Comparison of ENCODE assay signal across 2 cellular contexts in genomic region chr10:5010043-5010442, GRCh38. TPM values are rescaled to one million over a fixed set of nuclear protein-coding genes. Genes with fewer than 3 reads are reported as not detected.
"Had no signal": no experiment of that assay in that cellular context is flagged by ENCODE, and none has a peak within 500 bp of the region (broad histone marks: within the 10 kb centered on the region; RNA-seq: fewer than 3 reads in every experiment).

No MANE protein-coding gene starts in this region.

RNA-seq across cellular contexts. Expression of gene AKR1C2, which starts 6.4 kb away (rescaled TPM):
- total RNA-seq: natural killer cell had no signal
- polyA plus RNA-seq: naive thymus-derived CD4-positive, alpha-beta T cell had no signal

RNA-seq across cellular contexts. Expression of gene AKR1C1, which starts 46.8 kb away (rescaled TPM):
- polyA plus RNA-seq: naive thymus-derived CD4-positive, alpha-beta T cell had no signal
